In genomic region chr1:244326757-244327156, GRCh38 we compare ENCODE assay signal across 23 cellular contexts.
A peak's percentile ranks its signal among the peaks of the same experiment; 100 is the strongest.
DNase-seq lines count a peak whose midpoint lies in the region; ATAC-seq and TF ChIP-seq lines count a peak whose summit lies in the region.
"Had no signal": no experiment of that assay in that cellular context is flagged by ENCODE, and none has a peak within 500 bp of the region (broad histone marks: within the 10 kb centered on the region; RNA-seq: fewer than 3 reads in every experiment).

No MANE protein-coding gene starts in this region.

- no peak for TF ChIP-seq POLR2A in esophagus squamous epithelium (IDR thresholded peaks at IDR 0.05)

- H3K36me3 Mint-ChIP-seq in activated T-cell treated with anti-CD3 and anti-CD28 coated beads, Interleukin-2, amount 50 U/mL, for 4 hours (ENCODE audit: insufficient read depth) = no peaks in the 10 kb centered on the region

- H3K9me3 Mint-ChIP-seq in activated T-cell treated with anti-CD3 and anti-CD28 coated beads, Interleukin-2, amount 50 U/mL, for 4 hours = peaks cover 10% of the 10 kb centered on the region

- no peak for ATAC-seq in GM21390 (IDR thresholded peaks at IDR 0.05; ENCODE audit: unreplicated experiment)
- no peak for ATAC-seq in activated T-cell treated with anti-CD3 and anti-CD28 coated beads, Interleukin-2, amount 50 U/mL, for 4 hours
- ATAC-seq: body of pancreas; heart right ventricle; pancreas; stimulated activated naive B cell treated with anti-CD40 and anti-IgM and Interleukin-4, amounts not matched to agents 10 μg/mL and 1 μg/mL and 100 μg/mL, for 72 hours had no signal

- H3K27ac ChIP-seq in esophagus squamous epithelium (peak overlapping the region; percentile 56 to 90 (median 80)), ascending aorta (no peak overlapping the region)
- H3K27ac ChIP-seq: body of pancreas, heart right ventricle, pancreas, SK-N-MC, VCaP had no signal

- intact Hi-C loops in esophagus squamous epithelium (cut with DNase I) = no loop called here
- intact Hi-C loops in ascending aorta (cut with DNase I) = no loop called here

- DNase-seq in COLO668 (lab: John Stamatoyannopoulos, UW; ENCODE audit: unreplicated experiment) (peak; percentile 41), HT-29 (ENCODE audit: low spot score) (peak; percentile 40), NCI-H748 (lab: John Stamatoyannopoulos, UW; ENCODE audit: unreplicated experiment) (peak; percentile 95), esophagus squamous epithelium (lab: John Stamatoyannopoulos, UW) (no peak), AG08395 (ENCODE audit: low spot score) (no peak), ascending aorta (ENCODE audit: low spot score in 2 of 2) (no peak)
- DNase-seq in activated T-cell treated with anti-CD3 and anti-CD28 coated beads, Interleukin-2, amount 50 U/mL, for 4 hours = no peak
- DNase-seq: activated naive CD4-positive, alpha-beta T cell treated with anti-CD3 and anti-CD28 coated beads, Interleukin-2, amount 10 ng/mL, durations not matched to agents 7 days and 5 days; AML-193; body of pancreas; DMS79; heart right ventricle; IMR-90; kidney; midbrain; NCI-H187; pancreas; stimulated activated naive B cell treated with anti-CD40 and anti-IgM and Interleukin-4, amounts not matched to agents 10 μg/mL and 1 μg/mL and 100 μg/mL, for 72 hours had no signal

- H3K27me3 ChIP-seq in esophagus squamous epithelium = no peaks in the 10 kb centered on the region
- H3K27me3 ChIP-seq in ascending aorta = no peaks in the 10 kb centered on the region
- H3K27me3 ChIP-seq: body of pancreas, heart right ventricle, pancreas had no signal

- H3K27me3 Mint-ChIP-seq in activated T-cell treated with anti-CD3 and anti-CD28 coated beads, Interleukin-2, amount 50 U/mL, for 4 hours (ENCODE audit: low read depth) = peaks cover 1% of the 10 kb centered on the region
- H3K27me3 Mint-ChIP-seq: activated naive CD4-positive, alpha-beta T cell treated with anti-CD3 and anti-CD28 coated beads, Interleukin-2, amount 10 ng/mL, durations not matched to agents 7 days and 5 days; stimulated activated naive B cell treated with anti-CD40 and anti-IgM and Interleukin-4, amounts not matched to agents 10 μg/mL and 1 μg/mL and 100 μg/mL, for 72 hours had no signal

- H3K4me1 ChIP-seq in esophagus squamous epithelium (peaks cover 11 to 51% (median 25%) of the 10 kb centered on the region in 3 donors), ascending aorta (peaks cover 3 to 18% of the 10 kb centered on the region in 2 donors)

- H3K4me3 Mint-ChIP-seq in activated T-cell treated with anti-CD3 and anti-CD28 coated beads, Interleukin-2, amount 50 U/mL, for 4 hours = no peak overlapping the region
- H3K4me3 Mint-ChIP-seq: activated naive CD4-positive, alpha-beta T cell treated with anti-CD3 and anti-CD28 coated beads, Interleukin-2, amount 10 ng/mL, durations not matched to agents 7 days and 5 days; stimulated activated naive B cell treated with anti-CD40 and anti-IgM and Interleukin-4, amounts not matched to agents 10 μg/mL and 1 μg/mL and 100 μg/mL, for 72 hours had no signal

- peaks cover 0 to 5% (median 0%) of the 10 kb centered on the region in 3 donors for H3K9me3 ChIP-seq in esophagus squamous epithelium
- H3K9me3 ChIP-seq in ascending aorta = no peaks in the 10 kb centered on the region
- H3K9me3 ChIP-seq: body of pancreas, pancreas had no signal

- H3K36me3 ChIP-seq in esophagus squamous epithelium (no peaks in the 10 kb centered on the region), ascending aorta (no peaks in the 10 kb centered on the region)
- H3K36me3 ChIP-seq: HAP-1, heart right ventricle, pancreas had no signal

- H3K4me3 ChIP-seq in esophagus squamous epithelium (no peak overlapping the region), ascending aorta (no peak overlapping the region)
- H3K4me3 ChIP-seq: body of pancreas, HAP-1, heart right ventricle, pancreas, SK-N-MC, smooth muscle cell had no signal

- no peak for TF ChIP-seq CTCF in esophagus squamous epithelium (IDR thresholded peaks at IDR 0.05)
- no peak for TF ChIP-seq CTCF in ascending aorta (IDR thresholded peaks at IDR 0.05)

- WGBS in esophagus squamous epithelium, 2 donors = 22 to 23% methylated on average over 2 of the region's 2 CpGs

- H3K4me1 Mint-ChIP-seq in activated T-cell treated with anti-CD3 and anti-CD28 coated beads, Interleukin-2, amount 50 U/mL, for 4 hours (ENCODE audit: low read depth) = peaks cover 37% of the 10 kb centered on the region

Comparison
In these comparisons a context has a peak if more than half of its experiments do, and no peak if none do; other contexts are left out.
1. DNase-seq: peak in COLO668 (single experiment), HT-29 (single experiment) and NCI-H748 (single experiment); none in esophagus squamous epithelium (single experiment), AG08395 (single experiment), ascending aorta (0 of 2) and activated T-cell treated with anti-CD3 and anti-CD28 coated beads, Interleukin-2, amount 50 U/mL, for 4 hours (single experiment).
2. H3K27ac ChIP-seq: peak in esophagus squamous epithelium (4 of 4); none in ascending aorta (0 of 2).